Comparison of ENCODE assay signal across 1 cellular context in the genomic region with DNA sequence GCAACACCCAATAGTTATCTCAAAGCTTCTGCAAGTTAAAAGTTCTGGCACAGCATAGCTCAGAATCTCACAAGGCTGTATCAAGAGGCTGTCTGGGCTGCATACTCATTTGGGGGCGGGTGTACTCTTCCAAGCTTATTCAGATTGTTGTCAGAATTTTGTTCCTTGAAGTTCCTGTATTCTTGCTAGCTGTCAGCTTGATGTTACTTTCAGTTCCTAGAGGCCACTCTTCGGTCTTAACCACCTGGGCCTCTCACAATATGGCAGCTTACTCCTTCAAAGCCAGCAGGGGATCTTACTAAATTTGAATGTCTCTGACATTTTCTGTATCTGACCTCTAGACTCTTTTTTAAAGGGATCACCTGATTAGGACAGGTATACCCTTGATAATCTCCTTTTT.
TF ChIP-seq lines count a peak whose summit lies in the region.

No MANE protein-coding gene starts in this region.

TF ChIP-seq in HEK293T, 16 proteins besides CTCF, POLR2A, EP300 and RAD21 (continued from another document):
- TF ChIP-seq LEF1 (IDR thresholded peaks at IDR 0.05; ENCODE audit: borderline replicate concordance) (no peak), ELF4 (IDR thresholded peaks at IDR 0.05) (no peak), CTBP1 (IDR thresholded peaks at IDR 0.05; ENCODE audit: borderline replicate concordance) (no peak), L3MBTL2 (conservative IDR thresholded peaks at IDR 0.05) (no peak), FOXK2 (IDR thresholded peaks at IDR 0.05) (no peak), FOXA1 (IDR thresholded peaks at IDR 0.05) (no peak), FOXM1 (IDR thresholded peaks at IDR 0.05; ENCODE audit: borderline replicate concordance) (no peak), ARNT (IDR thresholded peaks at IDR 0.05) (no peak), TARDBP (IDR thresholded peaks at IDR 0.05) (no peak)
